11 cellular contexts compared by ENCODE assay signal in the genomic region with DNA sequence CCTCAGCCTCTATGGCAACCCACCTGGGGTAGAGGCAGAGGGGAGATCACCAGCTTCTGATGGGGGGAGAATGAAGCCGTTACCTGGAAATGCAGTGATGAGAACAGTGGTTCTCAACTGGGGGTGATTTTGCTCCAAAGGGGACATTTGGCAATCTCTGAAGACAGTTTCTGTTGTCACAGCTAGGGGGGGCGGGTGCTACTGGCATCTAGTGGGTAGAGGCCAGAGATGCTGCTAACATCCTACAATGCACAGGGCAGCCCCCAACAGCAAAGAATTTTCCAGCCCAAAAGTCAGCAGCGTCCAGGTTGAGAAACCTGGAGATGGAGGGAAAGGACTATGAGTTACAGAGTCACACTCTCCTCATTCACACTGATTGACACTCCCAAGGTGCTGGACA.
DNase-seq lines count a peak whose midpoint lies in the region; ATAC-seq and TF ChIP-seq lines count a peak whose summit lies in the region.
"Had no signal": no experiment of that assay in that cellular context is flagged by ENCODE, and none has a peak within 500 bp of the region (broad histone marks: within the 10 kb centered on the region; RNA-seq: fewer than 3 reads in every experiment).

No MANE protein-coding gene starts in this region.

- H3K79me2 ChIP-seq in Karpas-422 (ENCODE audit: low read length): no peaks in the 10 kb centered on the region

- H3K9me3 ChIP-seq in Karpas-422 (ENCODE audit: low read length): no peaks in the 10 kb centered on the region

- intact Hi-C loops in Calu3 (cut with micrococcal nuclease; ENCODE audit: unreplicated experiment): no loop called here

- H3K27ac ChIP-seq in Karpas-422 (ENCODE audit: low read length): no peak overlapping the region

- no peaks in the 10 kb centered on the region for H3K36me3 Mint-ChIP-seq in Calu3 (ENCODE audit: insufficient read depth, unreplicated experiment)
- H3K36me3 Mint-ChIP-seq in nephron progenitor cell (ENCODE audit: low read depth): no peaks in the 10 kb centered on the region

- no peaks in the 10 kb centered on the region for H3K4me1 ChIP-seq in Karpas-422 (ENCODE audit: low read length)

- DNase-seq in Calu3 (peak; percentile 46), Karpas-422 (peak; percentile 55), cerebellar cortex (ENCODE audit: low spot score) (peak; percentile 25), nephron progenitor cell (no peak), NCI-H2081 treated with DMSO at 0.1 percent for 48 hours (lab: John Stamatoyannopoulos, UW) (no peak)
- DNase-seq in stimulated activated CD4-positive, alpha-beta T cell treated with anti-CD3 and anti-CD28 coated beads, Interleukin-2, amount 100 ng/mL, for 24 hours: no peak
- DNase-seq: effector CD4-positive, alpha-beta T cell; NCI-H524 treated with DMSO at 0.1 percent for 48 hours had no signal

- no peak overlapping the region for H3K9ac ChIP-seq in Karpas-422 (ENCODE audit: low read length)

- ATAC-seq in HG02852 (IDR thresholded peaks at IDR 0.05; ENCODE audit: unreplicated experiment) (no peak), GM21528 (IDR thresholded peaks at IDR 0.05; ENCODE audit: low FRiP score, unreplicated experiment) (no peak)

- H3K27me3 ChIP-seq in Karpas-422 (ENCODE audit: low read length): 0 out of 2 replicates have a peak, but pooled peaks cover 2% of the 10 kb centered on the region

- H3K4me3 Mint-ChIP-seq in Calu3 (ENCODE audit: low read depth, unreplicated experiment) (peak overlapping the region; percentile 33), nephron progenitor cell (no peak overlapping the region)

- H4K20me1 ChIP-seq in Karpas-422 (ENCODE audit: insufficient read depth, low read depth, low read length): no peaks in the 10 kb centered on the region

- no peaks in the 10 kb centered on the region for H3K27me3 Mint-ChIP-seq in Calu3 (ENCODE audit: unreplicated experiment)
- H3K27me3 Mint-ChIP-seq in nephron progenitor cell (ENCODE audit: low read depth, poor library complexity): no peaks in the 10 kb centered on the region

- peaks cover 44% of the 10 kb centered on the region for H3K4me1 Mint-ChIP-seq in Calu3 (ENCODE audit: low read depth, unreplicated experiment)
- H3K4me1 Mint-ChIP-seq in nephron progenitor cell: peaks cover 69% of the 10 kb centered on the region

- TF ChIP-seq CTCF in Calu3 (IDR thresholded peaks at IDR 0.05; ENCODE audit: unreplicated experiment) (no peak), nephron progenitor cell (IDR thresholded peaks at IDR 0.05) (no peak)

- H3K9me2 ChIP-seq in Karpas-422 (replicated peaks; ENCODE audit: insufficient read depth, low read length): no peaks in the 10 kb centered on the region

- no peak overlapping the region for H2AFZ ChIP-seq in Karpas-422 (ENCODE audit: low read length)

- no peak overlapping the region for H3K4me3 ChIP-seq in Karpas-422 (ENCODE audit: low read length)

- H3K9me3 Mint-ChIP-seq in Calu3 (ENCODE audit: low read depth, unreplicated experiment) (no peaks in the 10 kb centered on the region), nephron progenitor cell (no peaks in the 10 kb centered on the region)
- H3K9me3 Mint-ChIP-seq: activated T-helper 2 cell treated with anti-CD3 and anti-CD28 coated beads, Interferon-gamma antibody, Interleukin-2, Interleukin-4, amounts not matched to agents 10 μg/mL and 5 μg/mL and 100 μg/mL, durations not matched to agents 14 hours and 24 hours and 36 hours had no signal

- H3K27ac Mint-ChIP-seq in Calu3 (ENCODE audit: unreplicated experiment): no peak overlapping the region
- H3K27ac Mint-ChIP-seq in nephron progenitor cell: peak overlapping the region; percentile 85
- H3K27ac Mint-ChIP-seq: activated T-helper 2 cell treated with anti-CD3 and anti-CD28 coated beads, Interferon-gamma antibody, Interleukin-2, Interleukin-4, amounts not matched to agents 10 μg/mL and 5 μg/mL and 100 μg/mL, durations not matched to agents 14 hours and 24 hours and 36 hours had no signal

- no peak overlapping the region for H3K4me2 ChIP-seq in Karpas-422 (ENCODE audit: low read depth, low read length, poor library complexity, severe bottlenecking)

- CTCF ChIA-PET in Calu3 (lab: Charles Lee): no interaction called here

- BruUV-seq in Calu3 (replicated peaks; lab: Mats Ljungman, UMichigan): no TSS peak

- no peaks in the 10 kb centered on the region for H3K36me3 ChIP-seq in Karpas-422 (ENCODE audit: insufficient read depth, low read length)

Comparison
In these comparisons a context has a peak if more than half of its experiments do, and no peak if none do; other contexts are left out.
1. DNase-seq: peak in Calu3 (single experiment), Karpas-422 (single experiment) and cerebellar cortex (single experiment); none in nephron progenitor cell (single experiment), stimulated activated CD4-positive, alpha-beta T cell treated with anti-CD3 and anti-CD28 coated beads, Interleukin-2, amount 100 ng/mL, for 24 hours (0 of 2) and NCI-H2081 treated with DMSO at 0.1 percent for 48 hours (single experiment).